ENCODE assay signal across 18 cellular contexts in the genomic region with DNA sequence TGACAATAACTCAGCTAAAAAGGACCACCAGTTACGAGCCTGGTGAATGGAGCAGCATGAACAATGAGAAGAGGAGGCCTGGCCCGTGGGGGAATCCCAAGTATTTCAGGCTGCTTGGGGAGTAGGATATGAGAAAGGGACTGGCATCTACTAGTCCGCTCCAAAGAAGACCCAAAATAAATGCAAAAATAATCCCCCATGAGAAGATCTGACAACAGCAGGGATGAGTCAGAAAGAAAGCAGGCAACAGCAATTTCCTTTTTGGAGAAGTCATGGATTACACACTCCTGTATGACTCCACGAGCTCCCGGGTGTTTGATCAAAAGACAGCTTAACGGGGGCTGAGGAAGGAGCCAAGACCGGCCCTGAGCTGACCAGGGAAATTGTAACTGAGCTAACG.
DNase-seq lines count a peak whose midpoint lies in the region; ATAC-seq, FAIRE-seq and TF ChIP-seq lines count a peak whose summit lies in the region.
"Had no signal": no experiment of that assay in that cellular context is flagged by ENCODE, and none has a peak within 500 bp of the region (broad histone marks: within the 10 kb centered on the region; RNA-seq: fewer than 3 reads in every experiment).

No MANE protein-coding gene starts in this region.

- WGBS in mesenchymal stem cell: 5% methylated on average over 7 of the region's 8 CpGs
- WGBS in psoas muscle, 3 donors: 17 to 32% (median 27%) methylated on average over 8 of the region's 8 CpGs

- no peak overlapping the region for H3K4ac ChIP-seq in mesenchymal stem cell (ENCODE audit: low read depth in 1 of 2, low read length in 2 of 2)

- H2BK15ac ChIP-seq in mesenchymal stem cell (ENCODE audit: low read depth, poor library complexity, severe bottlenecking): no peak overlapping the region

- no peaks in the 10 kb centered on the region for H3K36me3 ChIP-seq in MG63
- H3K36me3 ChIP-seq in bronchial epithelial cell (ENCODE audit: control insufficient read depth, insufficient read depth, low read length): no peaks in the 10 kb centered on the region
- H3K36me3 ChIP-seq in mesenchymal stem cell (ENCODE audit: control insufficient read depth in 1 of 2, insufficient read depth in 2 of 2, low read depth in 1 of 2, low read length in 2 of 2): no peaks in the 10 kb centered on the region
- no peaks in the 10 kb centered on the region for H3K36me3 ChIP-seq in psoas muscle (ENCODE audit: insufficient read depth in 1 of 2, low read depth in 1 of 2)
- H3K36me3 ChIP-seq: colonic mucosa, right atrium auricular region, thoracic aorta had no signal

- H2BK120ac ChIP-seq in mesenchymal stem cell (ENCODE audit: low read depth, low read length): no peak overlapping the region

- no peak overlapping the region for H2BK12ac ChIP-seq in mesenchymal stem cell (ENCODE audit: low read length in 2 of 2)

- H3K27me3 ChIP-seq in MG63 (no peaks in the 10 kb centered on the region), bronchial epithelial cell (ENCODE audit: control insufficient read depth, insufficient read depth, low read length) (no peaks in the 10 kb centered on the region), mesenchymal stem cell (ENCODE audit: control insufficient read depth in 1 of 2, insufficient read depth in 1 of 2, low read length in 2 of 2) (no peaks in the 10 kb centered on the region), psoas muscle (ENCODE audit: insufficient read depth in 3 of 3, low read length in 2 of 3) (no peaks in the 10 kb centered on the region)
- H3K27me3 ChIP-seq: colonic mucosa, right atrium auricular region had no signal

- peak overlapping the region; percentile 43 for H3K9ac ChIP-seq in mesenchymal stem cell (ENCODE audit: low read length)

- no peak overlapping the region for H4K8ac ChIP-seq in mesenchymal stem cell (ENCODE audit: low read length)

- no peak overlapping the region for H3K14ac ChIP-seq in mesenchymal stem cell (ENCODE audit: low read length in 2 of 2)

- H3K18ac ChIP-seq in mesenchymal stem cell (ENCODE audit: low read depth in 1 of 2, low read length in 2 of 2): no peak overlapping the region

- no peak overlapping the region for H2AK5ac ChIP-seq in mesenchymal stem cell (ENCODE audit: low read length, severe bottlenecking)

- no peak overlapping the region for H3K23ac ChIP-seq in mesenchymal stem cell (ENCODE audit: low read length in 2 of 2)

- H3K27ac ChIP-seq in mesenchymal stem cell (ENCODE audit: low read length, poor library complexity, severe bottlenecking) (no peak overlapping the region), psoas muscle (no peak overlapping the region)
- H3K27ac ChIP-seq: colonic mucosa, right atrium auricular region, RWPE1, thoracic aorta had no signal

- no peak overlapping the region for H4K91ac ChIP-seq in mesenchymal stem cell (ENCODE audit: low read length)

- no peak for FAIRE-seq in bronchial epithelial cell (lab: Jason Lieb, UNC)
- no peak for FAIRE-seq in urothelium cell line (lab: Jason Lieb, UNC)

- H3K4me1 ChIP-seq in mesenchymal stem cell (ENCODE audit: control insufficient read depth, insufficient read depth, low read depth, low read length) (peaks cover 5% of the 10 kb centered on the region), psoas muscle (no peaks in the 10 kb centered on the region)
- H3K4me1 ChIP-seq: colonic mucosa, right atrium auricular region had no signal

- H2BK5ac ChIP-seq in mesenchymal stem cell (ENCODE audit: low read depth, low read length, poor library complexity, severe bottlenecking): no peak overlapping the region

- H2AFZ ChIP-seq in mesenchymal stem cell (ENCODE audit: low read depth, low read length): no peak overlapping the region

- H3K9me3 ChIP-seq in MG63 (0 out of 2 replicates have a peak, but pooled peaks cover 14% of the 10 kb centered on the region), mesenchymal stem cell (ENCODE audit: control insufficient read depth, low read length) (peaks cover 18% of the 10 kb centered on the region), psoas muscle (no peaks in the 10 kb centered on the region)
- H3K9me3 ChIP-seq: colonic mucosa, right atrium auricular region, thoracic aorta had no signal

- ATAC-seq in psoas muscle (no peak), left cardiac atrium (no peak)
- ATAC-seq in activated CD4-positive, CD25-positive, alpha-beta regulatory T cell treated with anti-CD3 and anti-CD28 coated beads, Interleukin-2, amount 50 U/mL, for 24 hours: no peak

- intact Hi-C loops in psoas muscle (cut with DNase I): no loop called here
- intact Hi-C loops in left cardiac atrium (cut with DNase I): no loop called here

- H3K79me1 ChIP-seq in mesenchymal stem cell (replicated peaks; ENCODE audit: low read length, poor library complexity, severe bottlenecking): no peaks in the 10 kb centered on the region

- peak overlapping the region; percentile 52 for H3K4me2 ChIP-seq in mesenchymal stem cell (ENCODE audit: low read length, poor library complexity, severe bottlenecking)

- DNase-seq in MG63 (peak; percentile 82), bronchial epithelial cell (ENCODE audit: low read depth) (peak; percentile 1), mesenchymal stem cell (peak; percentile 17), urothelium cell line (ENCODE audit: low spot score) (peak; percentile 24), psoas muscle (no peak), left cardiac atrium (no peak)
- DNase-seq: activated effector memory CD4-positive, alpha-beta T cell treated with anti-CD3 and anti-CD28 coated beads, Interleukin-2, amount 50 U/mL, for 16 hours; amygdala; colonic mucosa; DND-41; KBM-7; NCI-H1048; stimulated activated CD4-positive, alpha-beta T cell treated with anti-CD3 and anti-CD28 coated beads, Interleukin-2, amount 100 ng/mL, for 48 hours; SW 1271 had no signal

- no peak overlapping the region for H3K4me3 ChIP-seq in MG63
- H3K4me3 ChIP-seq in bronchial epithelial cell (ENCODE audit: low read depth, low read length): no peak overlapping the region
- no peak overlapping the region for H3K4me3 ChIP-seq in mesenchymal stem cell (ENCODE audit: insufficient read depth in 1 of 2, low read depth in 1 of 2, low read length in 2 of 2)
- no peak overlapping the region for H3K4me3 ChIP-seq in psoas muscle
- H3K4me3 ChIP-seq: colonic mucosa, right atrium auricular region, thoracic aorta had no signal

- TF ChIP-seq CTCF in bronchial epithelial cell (IDR thresholded peaks at IDR 0.05; ENCODE audit: insufficient read depth, low read length, severe bottlenecking) (no peak), psoas muscle (IDR thresholded peaks at IDR 0.05) (no peak)

Comparison
In these comparisons a context has a peak if more than half of its experiments do, and no peak if none do; other contexts are left out.
1. DNase-seq: peak in MG63 (single experiment), bronchial epithelial cell (single experiment), mesenchymal stem cell (single experiment) and urothelium cell line (single experiment); none in psoas muscle (0 of 2) and left cardiac atrium (single experiment).